ENCODE assay signal across 15 cellular contexts in the genomic region with DNA sequence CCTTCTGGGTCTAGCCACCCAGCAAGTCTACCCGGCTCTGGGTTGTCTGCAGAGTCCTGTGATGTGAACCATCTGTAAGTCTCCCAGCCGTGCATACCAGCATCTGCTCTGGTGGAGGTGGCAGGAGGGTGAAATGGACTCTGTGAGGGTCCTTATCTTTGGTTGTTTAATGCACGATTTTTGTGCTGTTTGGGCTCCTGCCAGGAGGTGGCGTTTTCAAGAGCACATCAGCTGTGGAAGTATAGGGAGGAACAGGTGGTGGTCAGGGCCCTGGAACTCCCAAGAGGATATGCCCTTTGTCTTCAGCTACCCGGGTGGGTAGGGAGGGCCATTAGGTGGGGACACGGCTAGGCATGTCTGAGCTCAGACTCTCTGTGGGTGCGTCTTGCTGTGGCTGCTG.
DNase-seq lines count a peak whose midpoint lies in the region; ATAC-seq and TF ChIP-seq lines count a peak whose summit lies in the region.
"Had no signal": no experiment of that assay in that cellular context is flagged by ENCODE, and none has a peak within 500 bp of the region (broad histone marks: within the 10 kb centered on the region; RNA-seq: fewer than 3 reads in every experiment).

No MANE protein-coding gene starts in this region.

- peaks cover 7% of the 10 kb centered on the region for H3K36me3 Mint-ChIP-seq in nephron progenitor cell (ENCODE audit: low read depth)
- peaks cover 3% of the 10 kb centered on the region for H3K36me3 Mint-ChIP-seq in effector memory CD8-positive, alpha-beta T cell (ENCODE audit: insufficient read depth)
- H3K36me3 Mint-ChIP-seq: CD8-positive, alpha-beta T cell; memory B cell had no signal

- H3K27me3 ChIP-seq in WERI-Rb-1 (ENCODE audit: insufficient read depth, low read depth, severe bottlenecking): peaks cover 68% of the 10 kb centered on the region

- H3K4me3 Mint-ChIP-seq in nephron progenitor cell: no peak overlapping the region
- H3K4me3 Mint-ChIP-seq in effector memory CD8-positive, alpha-beta T cell: no peak overlapping the region
- H3K4me3 Mint-ChIP-seq: activated T-cell treated with anti-CD3 and anti-CD28 coated beads, Interleukin-2, amount 50 U/mL, for 72 hours; CD8-positive, alpha-beta T cell; memory B cell; stimulated activated naive CD8-positive, alpha-beta T cell treated with anti-CD3 and anti-CD28 coated beads, Interleukin-15, amount 100 ng/mL, for 72 hours had no signal

- H3K27ac Mint-ChIP-seq in nephron progenitor cell: peak overlapping the region; percentile 36
- H3K27ac Mint-ChIP-seq in effector memory CD8-positive, alpha-beta T cell: no peak overlapping the region
- H3K27ac Mint-ChIP-seq: activated T-cell treated with anti-CD3 and anti-CD28 coated beads, Interleukin-2, amount 50 U/mL, for 72 hours; CD8-positive, alpha-beta T cell; memory B cell; stimulated activated naive CD8-positive, alpha-beta T cell treated with anti-CD3 and anti-CD28 coated beads, Interleukin-15, amount 100 ng/mL, for 72 hours had no signal

- no peak overlapping the region for H3K27ac ChIP-seq in WERI-Rb-1
- H3K27ac ChIP-seq: coronary artery had no signal

- H3K27me3 Mint-ChIP-seq in nephron progenitor cell (ENCODE audit: low read depth, poor library complexity): no peaks in the 10 kb centered on the region
- no peaks in the 10 kb centered on the region for H3K27me3 Mint-ChIP-seq in effector memory CD8-positive, alpha-beta T cell
- H3K27me3 Mint-ChIP-seq: memory B cell; stimulated activated naive CD8-positive, alpha-beta T cell treated with anti-CD3 and anti-CD28 coated beads, Interleukin-15, amount 100 ng/mL, for 72 hours had no signal

- no peaks in the 10 kb centered on the region for H3K9me3 ChIP-seq in WERI-Rb-1 (ENCODE audit: severe bottlenecking)

- peak; percentile 44 for TF ChIP-seq CTCF in WERI-Rb-1 (IDR thresholded peaks at IDR 0.05; ENCODE audit: low read depth, low read length)
- TF ChIP-seq CTCF in nephron progenitor cell (IDR thresholded peaks at IDR 0.05): no peak

- peaks cover 20% of the 10 kb centered on the region for H3K4me1 Mint-ChIP-seq in nephron progenitor cell
- no peaks in the 10 kb centered on the region for H3K4me1 Mint-ChIP-seq in effector memory CD8-positive, alpha-beta T cell (ENCODE audit: low read depth in 2 of 2)
- H3K4me1 Mint-ChIP-seq: memory B cell; stimulated activated naive CD8-positive, alpha-beta T cell treated with anti-CD3 and anti-CD28 coated beads, Interleukin-15, amount 100 ng/mL, for 72 hours had no signal

- no peaks in the 10 kb centered on the region for H3K36me3 ChIP-seq in WERI-Rb-1

- ATAC-seq in effector memory CD8-positive, alpha-beta T cell (replicated peaks): no peak
- ATAC-seq in HG02885 (IDR thresholded peaks at IDR 0.05; ENCODE audit: poor library complexity, unreplicated experiment): no peak
- ATAC-seq: activated T-cell treated with anti-CD3 and anti-CD28 coated beads, Interleukin-2, amount 50 U/mL, for 72 hours; CD8-positive, alpha-beta T cell; stimulated activated naive CD8-positive, alpha-beta T cell treated with anti-CD3 and anti-CD28 coated beads, Interleukin-15, amount 100 ng/mL, for 72 hours had no signal

- H3K4me3 ChIP-seq in WERI-Rb-1 (ENCODE audit: low read depth, low read length): no peak overlapping the region
- H3K4me3 ChIP-seq: coronary artery had no signal

- H3K9me3 Mint-ChIP-seq in nephron progenitor cell: peaks cover 36% of the 10 kb centered on the region
- H3K9me3 Mint-ChIP-seq in effector memory CD8-positive, alpha-beta T cell: peaks cover 15 to 32% of the 10 kb centered on the region in 2 donors

- peak; percentile 3 for DNase-seq in ELR (ENCODE audit: low read depth)
- DNase-seq in M059J (ENCODE audit: low read depth): peak; percentile 18
- peak; percentile 21 for DNase-seq in WERI-Rb-1
- DNase-seq in nephron progenitor cell: no peak
- DNase-seq in effector memory CD8-positive, alpha-beta T cell: no peak
- no peak for DNase-seq in activated CD4-positive, CD25-positive, alpha-beta regulatory T cell (lab: John Stamatoyannopoulos, UW)
- DNase-seq: activated CD4-positive, alpha-beta T cell treated with anti-CD3 and anti-CD28 coated beads for 48 hours; activated T-cell treated with anti-CD3 and anti-CD28 coated beads, Interleukin-2, amount 50 U/mL, for 72 hours; CD8-positive, alpha-beta T cell; NCI-H187; occipital lobe; stimulated activated naive CD8-positive, alpha-beta T cell treated with anti-CD3 and anti-CD28 coated beads, Interleukin-15, amount 100 ng/mL, for 72 hours had no signal

Comparison
In these comparisons a context has a peak if more than half of its experiments do, and no peak if none do; other contexts are left out.
1. DNase-seq: peak in ELR (single experiment), M059J (single experiment) and WERI-Rb-1 (single experiment); none in nephron progenitor cell (single experiment), effector memory CD8-positive, alpha-beta T cell (0 of 3) and activated CD4-positive, CD25-positive, alpha-beta regulatory T cell (0 of 4).